8 cellular contexts compared by ENCODE assay signal in genomic region chr6:85677243-85677956, GRCh38. TPM values are rescaled to one million over a fixed set of nuclear protein-coding genes. Genes with fewer than 3 reads are reported as not detected.
A peak's percentile ranks its signal among the peaks of the same experiment; 100 is the strongest.
DNase-seq lines count a peak whose midpoint lies in the region; ATAC-seq and TF ChIP-seq lines count a peak whose summit lies in the region.

No MANE protein-coding gene starts in this region.

- POLR2A ChIA-PET in T-cell (lab: Charles Lee) = interaction anchor here (0.6 to 5.8 kb wide), 26 partner anchors 7 to 1818 kb away, joined by 3 to 441 read pairs (median 6); partner anchors contain the start of genes SNX14 (in 2 of the 2), SYNCRIP (in 2 of the 2), CFAP206 (in 1 of the 2) and CYB5R4 (in 1 of the 2)

- H3K27ac Mint-ChIP-seq in T-cell = peak overlapping the region; percentile 98

- H3K9me3 ChIP-seq in cardiac muscle cell (ENCODE audit: low read depth) (no peaks in the 10 kb centered on the region), psoas muscle (no peaks in the 10 kb centered on the region)

- H3K4me3 ChIP-seq in cardiac muscle cell (peak overlapping the region; percentile 91), fibroblast of villous mesenchyme (ENCODE audit: low read depth, low read length) (peak overlapping the region; percentile 96), psoas muscle (peak overlapping the region; percentile 94)

- H3K36me3 ChIP-seq in cardiac muscle cell = no peaks in the 10 kb centered on the region
- peaks cover 0 to 17% of the 10 kb centered on the region in 2 donors for H3K36me3 ChIP-seq in psoas muscle (ENCODE audit: insufficient read depth in 1 of 2, low read depth in 1 of 2)

- WGBS in psoas muscle, 3 donors = 0 to 1% (median 0%) methylated on average over 12 of the region's 12 CpGs

- peak; percentile 28 for TF ChIP-seq CTCF in cardiac muscle cell (IDR thresholded peaks at IDR 0.05; ENCODE audit: low read depth, low read length)
- peak; percentile 17 for TF ChIP-seq CTCF in fibroblast of villous mesenchyme (IDR thresholded peaks at IDR 0.05; ENCODE audit: insufficient read depth, low read depth, low read length)
- TF ChIP-seq CTCF in psoas muscle (IDR thresholded peaks at IDR 0.05) = peak; percentile 20

- H3K27ac ChIP-seq in cardiac muscle cell = peak overlapping the region; percentile 94
- H3K27ac ChIP-seq in psoas muscle = peak overlapping the region; percentile 97

- no peaks in the 10 kb centered on the region for H3K27me3 Mint-ChIP-seq in T-cell

- CTCF ChIA-PET in T-cell (lab: Charles Lee) = interaction anchor here (0.8 to 4.2 kb wide), 9 partner anchors 7 to 84 kb away, joined by 3 to 65 read pairs (median 10); partner anchors contain the start of genes SNX14 (in 2 of the 2) and SYNCRIP (in 1 of the 2)

- ATAC-seq in T-cell (replicated peaks in 1 of 4) = no peak
- no peak for ATAC-seq in psoas muscle
- no peak for ATAC-seq in HG03342 (IDR thresholded peaks at IDR 0.05; ENCODE audit: unreplicated experiment)
- no peak for ATAC-seq in HG03175 (IDR thresholded peaks at IDR 0.05; ENCODE audit: unreplicated experiment)
- ATAC-seq in GM19467 (IDR thresholded peaks at IDR 0.05; ENCODE audit: unreplicated experiment) = no peak

- no peaks in the 10 kb centered on the region for H3K9me3 Mint-ChIP-seq in T-cell

- peaks cover 6% of the 10 kb centered on the region for H3K4me1 ChIP-seq in cardiac muscle cell (ENCODE audit: low read depth)
- peaks cover 26% of the 10 kb centered on the region for H3K4me1 ChIP-seq in psoas muscle

- intact Hi-C loops in cardiac septum (cut with DNase I) (loop anchor here (5.0 kb wide), 2 partner anchors 85 to 140 kb away; partner anchors contain the start of gene SNX14), psoas muscle (cut with DNase I) (loop anchor here in 1 of 2 donors (5.0 kb wide), 1 partner anchor 85 kb away; the partner anchor contains the start of gene SNX14)

- peaks cover 56 to 63% (median 61%) of the 10 kb centered on the region in 3 donors for H3K4me1 Mint-ChIP-seq in T-cell

- H3K4me3 Mint-ChIP-seq in T-cell = peak overlapping the region; percentile 99 to 100 (median 100)

- H3K36me3 Mint-ChIP-seq in T-cell = peaks cover 54% of the 10 kb centered on the region

- no peaks in the 10 kb centered on the region for H3K27me3 ChIP-seq in cardiac muscle cell
- H3K27me3 ChIP-seq in psoas muscle (ENCODE audit: insufficient read depth in 3 of 3, low read length in 2 of 3) = no peaks in the 10 kb centered on the region

- peak in 1 of 2 donors; percentile 49 for DNase-seq in cardiac muscle cell (ENCODE audit: low read depth in 1 of 2, low spot score in 1 of 2)
- no peak for DNase-seq in cardiac septum (ENCODE audit: low spot score)
- no peak for DNase-seq in T-cell
- peak; percentile 52 for DNase-seq in fibroblast of villous mesenchyme (ENCODE audit: low read depth)
- no peak for DNase-seq in psoas muscle

RNA-seq across cellular contexts. Expression of gene SYNCRIP, which starts 34.7 kb away (rescaled TPM):
- 28.5 and 40.7 TPM in 2 replicates for total RNA-seq in cardiac muscle cell
- 45.9 and 48.8 TPM in 2 replicates for polyA plus RNA-seq in cardiac muscle cell
- 73.1 TPM for total RNA-seq in cardiac septum
- total RNA-seq in T-cell = 10 to 100 TPM; 73.5 to 85.1 (median 80.5) TPM
- 56.7 and 68.7 TPM in 2 replicates for total RNA-seq in fibroblast of villous mesenchyme
- 100 to 1,000 TPM in 2 of 4 donors, 10 to 100 TPM in 2; 59.1 to 122 (median 96.1) TPM for total RNA-seq in psoas muscle
- polyA plus RNA-seq in psoas muscle = 10 to 100 TPM; 34.8 to 70.3 (median 59.5) TPM
